2 cellular contexts compared by ENCODE assay signal in the genomic region with DNA sequence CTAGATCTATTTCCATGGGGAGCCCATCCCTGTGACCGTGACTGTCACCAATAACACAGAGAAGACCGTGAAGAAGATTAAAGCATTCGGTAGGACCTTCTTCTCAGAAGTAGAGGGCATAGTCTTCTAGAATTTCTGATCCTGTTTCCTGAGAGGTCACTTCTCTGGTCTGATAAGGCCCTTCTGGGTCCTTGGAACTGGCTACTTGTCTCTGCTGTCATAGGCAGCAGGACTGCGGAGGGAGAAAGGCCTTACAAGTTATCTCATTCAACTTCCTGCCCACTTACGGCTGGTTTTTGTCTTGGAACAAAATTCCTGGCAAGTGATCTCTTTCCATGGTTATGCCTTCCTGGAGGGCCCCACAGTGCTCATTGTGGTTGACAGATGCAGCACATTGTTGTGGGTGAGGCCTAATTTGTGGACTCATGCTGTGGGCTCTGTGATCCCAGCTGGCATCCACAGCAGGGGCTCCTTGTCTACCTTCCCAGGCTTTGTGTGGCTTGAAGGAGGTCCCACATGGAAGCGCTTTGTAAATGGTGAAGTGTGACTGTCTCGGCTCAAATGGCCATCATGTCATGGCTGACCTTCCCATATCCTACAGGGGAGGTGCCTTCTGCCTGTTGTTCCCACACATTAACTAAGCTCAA.
A peak's percentile ranks its signal among the peaks of the same experiment; 100 is the strongest.
TF ChIP-seq lines count a peak whose summit lies in the region.

No MANE protein-coding gene starts in this region.

TF ChIP-seq in GM23338, 12 proteins besides CTCF, POLR2A, EP300 and RAD21:
- TF ChIP-seq JUNB (IDR thresholded peaks at IDR 0.05; ENCODE audit: unreplicated experiment), result no peak
- TF ChIP-seq NANOG (IDR thresholded peaks at IDR 0.05; ENCODE audit: borderline replicate concordance), result peak; percentile 32; the same call in 1 of the 2 replicates
- TF ChIP-seq ZNF331 (CRISPR knock-in tag; IDR thresholded peaks at IDR 0.05; ENCODE audit: low read depth), result no peak
- TF ChIP-seq, protein P1, sequence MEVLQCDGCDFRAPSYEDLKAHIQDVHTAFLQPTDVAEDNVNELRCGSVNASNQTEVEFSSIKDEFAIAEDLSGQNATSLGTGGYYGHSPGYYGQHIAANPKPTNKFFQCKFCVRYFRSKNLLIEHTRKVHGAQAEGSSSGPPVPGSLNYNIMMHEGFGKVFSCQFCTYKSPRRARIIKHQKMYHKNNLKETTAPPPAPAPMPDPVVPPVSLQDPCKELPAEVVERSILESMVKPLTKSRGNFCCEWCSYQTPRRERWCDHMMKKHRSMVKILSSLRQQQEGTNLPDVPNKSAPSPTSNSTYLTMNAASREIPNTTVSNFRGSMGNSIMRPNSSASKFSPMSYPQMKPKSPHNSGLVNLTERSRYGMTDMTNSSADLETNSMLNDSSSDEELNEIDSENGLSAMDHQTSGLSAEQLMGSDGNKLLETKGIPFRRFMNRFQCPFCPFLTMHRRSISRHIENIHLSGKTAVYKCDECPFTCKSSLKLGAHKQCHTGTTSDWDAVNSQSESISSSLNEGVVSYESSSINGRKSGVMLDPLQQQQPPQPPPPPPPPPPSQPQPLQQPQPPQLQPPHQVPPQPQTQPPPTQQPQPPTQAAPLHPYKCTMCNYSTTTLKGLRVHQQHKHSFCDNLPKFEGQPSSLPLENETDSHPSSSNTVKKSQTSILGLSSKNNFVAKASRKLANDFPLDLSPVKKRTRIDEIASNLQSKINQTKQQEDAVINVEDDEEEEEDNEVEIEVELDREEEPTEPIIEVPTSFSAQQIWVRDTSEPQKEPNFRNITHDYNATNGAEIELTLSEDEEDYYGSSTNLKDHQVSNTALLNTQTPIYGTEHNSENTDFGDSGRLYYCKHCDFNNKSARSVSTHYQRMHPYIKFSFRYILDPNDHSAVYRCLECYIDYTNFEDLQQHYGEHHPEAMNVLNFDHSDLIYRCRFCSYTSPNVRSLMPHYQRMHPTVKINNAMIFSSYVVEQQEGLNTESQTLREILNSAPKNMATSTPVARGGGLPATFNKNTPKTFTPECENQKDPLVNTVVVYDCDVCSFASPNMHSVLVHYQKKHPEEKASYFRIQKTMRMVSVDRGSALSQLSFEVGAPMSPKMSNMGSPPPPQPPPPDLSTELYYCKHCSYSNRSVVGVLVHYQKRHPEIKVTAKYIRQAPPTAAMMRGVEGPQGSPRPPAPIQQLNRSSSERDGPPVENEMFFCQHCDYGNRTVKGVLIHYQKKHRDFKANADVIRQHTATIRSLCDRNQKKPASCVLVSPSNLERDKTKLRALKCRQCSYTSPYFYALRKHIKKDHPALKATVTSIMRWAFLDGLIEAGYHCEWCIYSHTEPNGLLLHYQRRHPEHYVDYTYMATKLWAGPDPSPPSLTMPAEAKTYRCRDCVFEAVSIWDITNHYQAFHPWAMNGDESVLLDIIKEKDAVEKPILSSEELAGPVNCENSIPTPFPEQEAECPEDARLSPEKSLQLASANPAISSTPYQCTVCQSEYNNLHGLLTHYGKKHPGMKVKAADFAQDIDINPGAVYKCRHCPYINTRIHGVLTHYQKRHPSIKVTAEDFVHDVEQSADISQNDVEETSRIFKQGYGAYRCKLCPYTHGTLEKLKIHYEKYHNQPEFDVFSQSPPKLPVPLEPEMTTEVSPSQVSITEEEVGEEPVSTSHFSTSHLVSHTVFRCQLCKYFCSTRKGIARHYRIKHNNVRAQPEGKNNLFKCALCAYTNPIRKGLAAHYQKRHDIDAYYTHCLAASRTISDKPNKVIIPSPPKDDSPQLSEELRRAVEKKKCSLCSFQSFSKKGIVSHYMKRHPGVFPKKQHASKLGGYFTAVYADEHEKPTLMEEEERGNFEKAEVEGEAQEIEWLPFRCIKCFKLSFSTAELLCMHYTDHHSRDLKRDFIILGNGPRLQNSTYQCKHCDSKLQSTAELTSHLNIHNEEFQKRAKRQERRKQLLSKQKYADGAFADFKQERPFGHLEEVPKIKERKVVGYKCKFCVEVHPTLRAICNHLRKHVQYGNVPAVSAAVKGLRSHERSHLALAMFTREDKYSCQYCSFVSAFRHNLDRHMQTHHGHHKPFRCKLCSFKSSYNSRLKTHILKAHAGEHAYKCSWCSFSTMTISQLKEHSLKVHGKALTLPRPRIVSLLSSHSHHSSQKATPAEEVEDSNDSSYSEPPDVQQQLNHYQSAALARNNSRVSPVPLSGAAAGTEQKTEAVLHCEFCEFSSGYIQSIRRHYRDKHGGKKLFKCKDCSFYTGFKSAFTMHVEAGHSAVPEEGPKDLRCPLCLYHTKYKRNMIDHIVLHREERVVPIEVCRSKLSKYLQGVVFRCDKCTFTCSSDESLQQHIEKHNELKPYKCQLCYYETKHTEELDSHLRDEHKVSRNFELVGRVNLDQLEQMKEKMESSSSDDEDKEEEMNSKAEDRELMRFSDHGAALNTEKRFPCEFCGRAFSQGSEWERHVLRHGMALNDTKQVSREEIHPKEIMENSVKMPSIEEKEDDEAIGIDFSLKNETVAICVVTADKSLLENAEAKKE (CRISPR knock-in tag; IDR thresholded peaks at IDR 0.05), result peak; percentile 60

TF ChIP-seq in K562, 482 proteins besides CTCF, POLR2A, EP300 and RAD21:
- TF ChIP-seq, protein P2, sequence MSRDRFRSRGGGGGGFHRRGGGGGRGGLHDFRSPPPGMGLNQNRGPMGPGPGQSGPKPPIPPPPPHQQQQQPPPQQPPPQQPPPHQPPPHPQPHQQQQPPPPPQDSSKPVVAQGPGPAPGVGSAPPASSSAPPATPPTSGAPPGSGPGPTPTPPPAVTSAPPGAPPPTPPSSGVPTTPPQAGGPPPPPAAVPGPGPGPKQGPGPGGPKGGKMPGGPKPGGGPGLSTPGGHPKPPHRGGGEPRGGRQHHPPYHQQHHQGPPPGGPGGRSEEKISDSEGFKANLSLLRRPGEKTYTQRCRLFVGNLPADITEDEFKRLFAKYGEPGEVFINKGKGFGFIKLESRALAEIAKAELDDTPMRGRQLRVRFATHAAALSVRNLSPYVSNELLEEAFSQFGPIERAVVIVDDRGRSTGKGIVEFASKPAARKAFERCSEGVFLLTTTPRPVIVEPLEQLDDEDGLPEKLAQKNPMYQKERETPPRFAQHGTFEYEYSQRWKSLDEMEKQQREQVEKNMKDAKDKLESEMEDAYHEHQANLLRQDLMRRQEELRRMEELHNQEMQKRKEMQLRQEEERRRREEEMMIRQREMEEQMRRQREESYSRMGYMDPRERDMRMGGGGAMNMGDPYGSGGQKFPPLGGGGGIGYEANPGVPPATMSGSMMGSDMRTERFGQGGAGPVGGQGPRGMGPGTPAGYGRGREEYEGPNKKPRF (IDR thresholded peaks at IDR 0.05; ENCODE audit: low read depth, low read length), result no peak
- TF ChIP-seq MTA1 (IDR thresholded peaks at IDR 0.05; ENCODE audit: borderline replicate concordance) (no peak), KLF6 (CRISPR knock-in tag; IDR thresholded peaks at IDR 0.05; ENCODE audit: borderline replicate concordance) (no peak), SAFB (IDR thresholded peaks at IDR 0.05; ENCODE audit: borderline replicate concordance, low read depth, low read length) (no peak), SP1 (CRISPR knock-in tag; IDR thresholded peaks at IDR 0.05) (no peak), HMG20B (CRISPR knock-in tag; IDR thresholded peaks at IDR 0.05) (no peak), DNMT1 (IDR thresholded peaks at IDR 0.05) (no peak), CXXC5 (CRISPR knock-in tag; IDR thresholded peaks at IDR 0.05) (0 out of 2 replicates have a peak, but pooled peaks have one; percentile 18), MCM7 (IDR thresholded peaks at IDR 0.05) (no peak), ZNF121 (CRISPR knock-in tag; conservative IDR thresholded peaks at IDR 0.05) (no peak), WHSC1 (IDR thresholded peaks at IDR 0.05; ENCODE audit: low read length) (no peak), MAFK (IDR thresholded peaks at IDR 0.05; ENCODE audit: low read length) (no peak), RCOR1 (IDR thresholded peaks at IDR 0.05; ENCODE audit: borderline replicate concordance in 1 of 2, low read depth in 2 of 2, low read length in 2 of 2) (0 out of 4 replicates have a peak, but pooled peaks of 1 of the 2 experiments have one; percentile 6)
- TF ChIP-seq, protein P3, sequence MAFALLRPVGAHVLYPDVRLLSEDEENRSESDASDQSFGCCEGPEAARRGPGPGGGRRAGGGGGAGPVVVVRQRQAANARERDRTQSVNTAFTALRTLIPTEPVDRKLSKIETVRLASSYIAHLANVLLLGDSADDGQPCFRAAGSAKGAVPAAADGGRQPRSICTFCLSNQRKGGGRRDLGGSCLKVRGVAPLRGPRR (CRISPR knock-in tag; IDR thresholded peaks at IDR 0.05), result no peak
- TF ChIP-seq, protein P4, sequence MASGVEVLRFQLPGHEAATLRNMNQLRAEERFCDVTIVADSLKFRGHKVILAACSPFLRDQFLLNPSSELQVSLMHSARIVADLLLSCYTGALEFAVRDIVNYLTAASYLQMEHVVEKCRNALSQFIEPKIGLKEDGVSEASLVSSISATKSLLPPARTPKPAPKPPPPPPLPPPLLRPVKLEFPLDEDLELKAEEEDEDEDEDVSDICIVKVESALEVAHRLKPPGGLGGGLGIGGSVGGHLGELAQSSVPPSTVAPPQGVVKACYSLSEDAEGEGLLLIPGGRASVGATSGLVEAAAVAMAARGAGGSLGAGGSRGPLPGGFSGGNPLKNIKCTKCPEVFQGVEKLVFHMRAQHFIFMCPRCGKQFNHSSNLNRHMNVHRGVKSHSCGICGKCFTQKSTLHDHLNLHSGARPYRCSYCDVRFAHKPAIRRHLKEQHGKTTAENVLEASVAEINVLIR (CRISPR knock-in tag; IDR thresholded peaks at IDR 0.05), result no peak
- TF ChIP-seq, protein P5, sequence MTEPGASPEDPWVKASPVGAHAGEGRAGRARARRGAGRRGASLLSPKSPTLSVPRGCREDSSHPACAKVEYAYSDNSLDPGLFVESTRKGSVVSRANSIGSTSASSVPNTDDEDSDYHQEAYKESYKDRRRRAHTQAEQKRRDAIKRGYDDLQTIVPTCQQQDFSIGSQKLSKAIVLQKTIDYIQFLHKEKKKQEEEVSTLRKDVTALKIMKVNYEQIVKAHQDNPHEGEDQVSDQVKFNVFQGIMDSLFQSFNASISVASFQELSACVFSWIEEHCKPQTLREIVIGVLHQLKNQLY (CRISPR knock-in tag; conservative IDR thresholded peaks at IDR 0.05), result no peak
- TF ChIP-seq, protein P6, sequence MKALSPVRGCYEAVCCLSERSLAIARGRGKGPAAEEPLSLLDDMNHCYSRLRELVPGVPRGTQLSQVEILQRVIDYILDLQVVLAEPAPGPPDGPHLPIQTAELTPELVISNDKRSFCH (CRISPR knock-in tag; IDR thresholded peaks at IDR 0.05), result no peak
- TF ChIP-seq, protein P6 (tag; IDR thresholded peaks at IDR 0.05), result no peak
